In genomic region chr15:31336943-31337295, GRCh38 we compare ENCODE assay signal across 10 cellular contexts. TPM values are rescaled to one million over a fixed set of nuclear protein-coding genes. Genes with fewer than 3 reads are reported as not detected.
DNase-seq lines count a peak whose midpoint lies in the region; ATAC-seq, FAIRE-seq and TF ChIP-seq lines count a peak whose summit lies in the region.
"Had no signal": no experiment of that assay in that cellular context is flagged by ENCODE, and none has a peak within 500 bp of the region (broad histone marks: within the 10 kb centered on the region; RNA-seq: fewer than 3 reads in every experiment).

No MANE protein-coding gene starts in this region.

- H3K9ac ChIP-seq in keratinocyte (ENCODE audit: control insufficient read depth, extremely low read depth, insufficient read depth, low read length), result no peak overlapping the region

- ATAC-seq in activated naive CD4-positive, alpha-beta T cell treated with anti-CD3 and anti-CD28 coated beads, Interleukin-2, amount 50 U/mL, for 72 hours, result no peak
- ATAC-seq in T-cell (replicated peaks in 1 of 4), result no peak
- ATAC-seq in HG03439 (IDR thresholded peaks at IDR 0.05; ENCODE audit: unreplicated experiment), result no peak
- ATAC-seq in HG02763 (IDR thresholded peaks at IDR 0.05; ENCODE audit: unreplicated experiment), result no peak

- H3K4me3 Mint-ChIP-seq in activated naive CD4-positive, alpha-beta T cell treated with anti-CD3 and anti-CD28 coated beads, Interleukin-2, amount 10 ng/mL, durations not matched to agents 7 days and 5 days, result no peak overlapping the region
- peak overlapping the region in 2 of 3 donors; percentile 36 to 94 for H3K4me3 Mint-ChIP-seq in T-cell
- H3K4me3 Mint-ChIP-seq: activated T-cell treated with anti-CD3 and anti-CD28 coated beads, Interleukin-2, amount 50 U/mL, for 4 hours had no signal

- TF ChIP-seq EP300 in suprapubic skin (IDR thresholded peaks at IDR 0.05), result no peak

- dilution Hi-C loops in keratinocyte (cut with MboI; ENCODE audit: extremely low pct_ligation_motif_present, low sequenced_read_pairs), result no loop called here

- peaks cover 45% of the 10 kb centered on the region for H3K36me3 Mint-ChIP-seq in activated naive CD4-positive, alpha-beta T cell treated with anti-CD3 and anti-CD28 coated beads, Interleukin-2, amount 10 ng/mL, durations not matched to agents 7 days and 5 days
- H3K36me3 Mint-ChIP-seq in activated naive CD4-positive, alpha-beta T cell treated with anti-CD3 and anti-CD28 coated beads, Interleukin-2, amount 50 U/mL, for 72 hours, result peaks cover 0 to 9% of the 10 kb centered on the region in 2 donors
- peaks cover 8% of the 10 kb centered on the region for H3K36me3 Mint-ChIP-seq in T-cell

- H3K4me1 ChIP-seq in keratinocyte (ENCODE audit: control insufficient read depth, extremely low read depth, insufficient read depth, low read length) (peaks cover 33% of the 10 kb centered on the region), suprapubic skin (peaks cover 99% of the 10 kb centered on the region)

- H3K9me3 Mint-ChIP-seq in activated naive CD4-positive, alpha-beta T cell treated with anti-CD3 and anti-CD28 coated beads, Interleukin-2, amount 10 ng/mL, durations not matched to agents 7 days and 5 days, result no peaks in the 10 kb centered on the region
- H3K9me3 Mint-ChIP-seq in activated naive CD4-positive, alpha-beta T cell treated with anti-CD3 and anti-CD28 coated beads, Interleukin-2, amount 50 U/mL, for 72 hours, result no peaks in the 10 kb centered on the region
- H3K9me3 Mint-ChIP-seq in T-cell, result no peaks in the 10 kb centered on the region
- H3K9me3 Mint-ChIP-seq: activated T-cell treated with anti-CD3 and anti-CD28 coated beads, Interleukin-2, amount 50 U/mL, for 4 hours had no signal

- H3K9me1 ChIP-seq in keratinocyte (ENCODE audit: control insufficient read depth, extremely low read depth, insufficient read depth, low read length), result peaks cover 12% of the 10 kb centered on the region

- DNase-seq in activated naive CD4-positive, alpha-beta T cell treated with anti-CD3 and anti-CD28 coated beads, Interleukin-2, amount 10 ng/mL, durations not matched to agents 7 days and 5 days, result no peak
- no peak for DNase-seq in activated naive CD4-positive, alpha-beta T cell treated with anti-CD3 and anti-CD28 coated beads, Interleukin-2, amount 50 U/mL, for 72 hours (ENCODE audit: low spot score in 2 of 2)
- DNase-seq in T-cell (no peak), keratinocyte (ENCODE audit: low read depth, low spot score) (no peak), suprapubic skin (ENCODE audit: low spot score in 2 of 2) (no peak), NOMO-1 treated with DMSO at 0.1 percent for 48 hours (lab: John Stamatoyannopoulos, UW; ENCODE audit: unreplicated experiment) (no peak)
- DNase-seq: activated T-cell treated with anti-CD3 and anti-CD28 coated beads, Interleukin-2, amount 50 U/mL, for 4 hours; NCI-H2029 had no signal

- TF ChIP-seq CTCF in keratinocyte (optimal IDR thresholded peaks at IDR 0.05 in 1 of 3, IDR thresholded peaks at IDR 0.05 in 1 of 3, conservative IDR thresholded peaks at IDR 0.05 in 1 of 3; ENCODE audit: extremely low read depth in 1 of 3, insufficient read depth in 2 of 3, low read length in 3 of 3), result no peak
- TF ChIP-seq CTCF in suprapubic skin (IDR thresholded peaks at IDR 0.05), result no peak

- H3K4me3 ChIP-seq in keratinocyte (ENCODE audit: control insufficient read depth in 2 of 3, extremely low read depth in 1 of 3, insufficient read depth in 2 of 3, low read depth in 1 of 3, low read length in 3 of 3), result no peak overlapping the region
- H3K4me3 ChIP-seq in suprapubic skin, result no peak overlapping the region

- no peak for TF ChIP-seq POLR2A in suprapubic skin (IDR thresholded peaks at IDR 0.05)

- CTCF ChIA-PET in activated naive CD4-positive, alpha-beta T cell treated with anti-CD3 and anti-CD28 coated beads, Interleukin-2, amount 10 ng/mL, durations not matched to agents 7 days and 5 days (lab: Charles Lee), result no interaction called here
- CTCF ChIA-PET in T-cell (lab: Charles Lee), result no interaction called here

- no peaks in the 10 kb centered on the region for H3K27me3 Mint-ChIP-seq in activated naive CD4-positive, alpha-beta T cell treated with anti-CD3 and anti-CD28 coated beads, Interleukin-2, amount 10 ng/mL, durations not matched to agents 7 days and 5 days
- H3K27me3 Mint-ChIP-seq in T-cell, result no peaks in the 10 kb centered on the region

- peaks cover 100% of the 10 kb centered on the region for H3K4me1 Mint-ChIP-seq in activated naive CD4-positive, alpha-beta T cell treated with anti-CD3 and anti-CD28 coated beads, Interleukin-2, amount 10 ng/mL, durations not matched to agents 7 days and 5 days
- peaks cover 95 to 100% (median 99%) of the 10 kb centered on the region in 3 donors for H3K4me1 Mint-ChIP-seq in T-cell

- H3K4me2 ChIP-seq in keratinocyte (ENCODE audit: control insufficient read depth, extremely low read depth, insufficient read depth, low read depth, low read length), result no peak overlapping the region

- peaks cover 96% of the 10 kb centered on the region for H3K79me2 ChIP-seq in keratinocyte (ENCODE audit: control insufficient read depth, insufficient read depth, low read length)

- peaks cover 1 to 18% of the 10 kb centered on the region in 2 experiments for H3K36me3 ChIP-seq in keratinocyte (ENCODE audit: control insufficient read depth in 2 of 2, extremely low read depth in 1 of 2, insufficient read depth in 2 of 2, low read length in 2 of 2)
- H3K36me3 ChIP-seq in suprapubic skin, result no peaks in the 10 kb centered on the region

- H4K20me1 ChIP-seq in keratinocyte (ENCODE audit: control insufficient read depth, extremely low read depth, insufficient read depth, low read length), result peaks cover 53% of the 10 kb centered on the region

- POLR2A ChIA-PET in T-cell (lab: Charles Lee), result no interaction called here

- H3K9me3 ChIP-seq in keratinocyte (ENCODE audit: control insufficient read depth, low read depth, low read length), result no peaks in the 10 kb centered on the region
- no peaks in the 10 kb centered on the region for H3K9me3 ChIP-seq in suprapubic skin

- peak; percentile 57 for FAIRE-seq in keratinocyte (lab: Jason Lieb, UNC)

- 74% methylated on average over 7 of the region's 8 CpGs for WGBS in suprapubic skin

- H3K27ac ChIP-seq in keratinocyte (ENCODE audit: control insufficient read depth, insufficient read depth, low read length) (no peak overlapping the region), suprapubic skin (peak overlapping the region; percentile 44)

- H2AFZ ChIP-seq in keratinocyte (ENCODE audit: control insufficient read depth, low read length), result no peak overlapping the region

- H3K27me3 ChIP-seq in keratinocyte (ENCODE audit: control insufficient read depth, extremely low read depth, insufficient read depth, low read length) (no peaks in the 10 kb centered on the region), suprapubic skin (no peaks in the 10 kb centered on the region)

- peak overlapping the region; percentile 82 for H3K27ac Mint-ChIP-seq in activated naive CD4-positive, alpha-beta T cell treated with anti-CD3 and anti-CD28 coated beads, Interleukin-2, amount 10 ng/mL, durations not matched to agents 7 days and 5 days
- peak overlapping the region in 1 of 2 donors; percentile 56 for H3K27ac Mint-ChIP-seq in activated naive CD4-positive, alpha-beta T cell treated with anti-CD3 and anti-CD28 coated beads, Interleukin-2, amount 50 U/mL, for 72 hours
- H3K27ac Mint-ChIP-seq in T-cell, result peak overlapping the region; percentile 96 to 98

RNA-seq across cellular contexts. Expression of gene KLF13, which starts 10.3 kb away (rescaled TPM):
- 100 to 1,000 TPM; 124 to 161 TPM for total RNA-seq in activated naive CD4-positive, alpha-beta T cell treated with anti-CD3 and anti-CD28 coated beads, Interleukin-2, amount 50 U/mL, for 72 hours
- total RNA-seq in T-cell (100 to 1,000 TPM; 218 to 327 (median 288) TPM), suprapubic skin (100 to 1,000 TPM; 141 to 162 (median 145) TPM)
- polyA plus RNA-seq in keratinocyte, result 42.4 to 66.7 TPM (median 59.8 TPM) in 3 replicates
- polyA plus RNA-seq in keratinocyte (2011; ENCODE audit: low read depth), result 25.8 TPM
- 44.4 and 68.0 TPM in 2 replicates for polyA plus RNA-seq in keratinocyte (2011; cell fraction: cytosol; rRNA removed)
- polyA plus RNA-seq in keratinocyte (2011; cell fraction: nucleus; rRNA removed), result 107 and 118 TPM in 2 replicates
- polyA plus RNA-seq in keratinocyte (2012; ENCODE audit: low replicate concordance), result 58.5 and 59.0 TPM in 2 replicates
- 52.2 to 63.3 TPM (median 62.0 TPM) in 3 replicates for polyA minus RNA-seq in keratinocyte
- polyA minus RNA-seq in keratinocyte (2011; cell fraction: cytosol; rRNA and poly(A)+ RNA removed), result 49.5 TPM
- polyA minus RNA-seq in keratinocyte (2011; cell fraction: nucleus; rRNA and poly(A)+ RNA removed), result 45.8 and 58.6 TPM in 2 replicates
